Comparison of ENCODE assay signal across 7 cellular contexts in genomic region chr19:34879563-34879962, GRCh38.
"Had no signal": no experiment of that assay in that cellular context is flagged by ENCODE, and none has a peak within 500 bp of the region (broad histone marks: within the 10 kb centered on the region; RNA-seq: fewer than 3 reads in every experiment).

No MANE protein-coding gene starts in this region.

- ATAC-seq: GM12878 had no signal

- DNase-seq: GDM1, GF-D8 had no signal

- H3K4me3 ChIP-seq: GM12878 had no signal

- FAIRE-seq: GM12878, GM12891, GM12892, GM18507, GM19239 had no signal
